In genomic region chr5:81427566-81427965, GRCh38 we compare ENCODE assay signal across 21 cellular contexts. TPM values are rescaled to one million over a fixed set of nuclear protein-coding genes. Genes with fewer than 3 reads are reported as not detected.
A peak's percentile ranks its signal among the peaks of the same experiment; 100 is the strongest.
DNase-seq lines count a peak whose midpoint lies in the region; ATAC-seq, FAIRE-seq and TF ChIP-seq lines count a peak whose summit lies in the region.
"Had no signal": no experiment of that assay in that cellular context is flagged by ENCODE, and none has a peak within 500 bp of the region (broad histone marks: within the 10 kb centered on the region; RNA-seq: fewer than 3 reads in every experiment).

No MANE protein-coding gene starts in this region.

- no peak for FAIRE-seq in K562 (lab: Jason Lieb, UNC)
- FAIRE-seq: GM12878, H1 had no signal

- no peak for DNase-seq in CD4-positive, alpha-beta T cell
- DNase-seq in GM23248, result peak; percentile 31
- DNase-seq in K562 (ENCODE audit: extremely low read depth in 1 of 4, low spot score in 3 of 4), result no peak
- DNase-seq in activated T-cell treated with anti-CD3 and anti-CD28 coated beads, Interleukin-2, amount 50 U/mL, for 1 hour, result no peak
- DNase-seq: DMS53, NCI-H1694, NCI-H2081, NCI-H2171 treated with DMSO at 0.1 percent for 48 hours, NCI-H446, NCI-H526, OCI-M1, Right ventricle myocardium superior had no signal

- no peaks in the 10 kb centered on the region for H3K27me3 ChIP-seq in CD4-positive, alpha-beta T cell (ENCODE audit: control insufficient read depth, insufficient read depth, low read length)
- H3K27me3 ChIP-seq in GM23248 (replicated peaks; ENCODE audit: insufficient read depth), result no peaks in the 10 kb centered on the region
- no peaks in the 10 kb centered on the region for H3K27me3 ChIP-seq in K562 (ENCODE audit: control insufficient read depth in 2 of 2, insufficient read depth in 2 of 2, low read length in 2 of 2)
- H3K27me3 ChIP-seq: BLaER1 treated with 17β-estradiol and CSF1 and Interleukin-3, amounts not matched to agents 10 nM and 100 nM had no signal

- no peaks in the 10 kb centered on the region for H3K9me1 ChIP-seq in K562 (ENCODE audit: control insufficient read depth, insufficient read depth, low read length)

- H3K27me3 Mint-ChIP-seq in CD4-positive, alpha-beta T cell, result no peaks in the 10 kb centered on the region
- no peaks in the 10 kb centered on the region for H3K27me3 Mint-ChIP-seq in nephron (ENCODE audit: low read depth)
- H3K27me3 Mint-ChIP-seq in activated T-helper 17 cell treated with anti-CD3 and anti-CD28 coated beads, Interleukin-2, amount 50 U/mL, for 72 hours, result no peaks in the 10 kb centered on the region

- peaks cover 11% of the 10 kb centered on the region for H3K4me1 Mint-ChIP-seq in CD4-positive, alpha-beta T cell (ENCODE audit: low read depth)
- H3K4me1 Mint-ChIP-seq in nephron, result peaks cover 19% of the 10 kb centered on the region
- no peaks in the 10 kb centered on the region for H3K4me1 Mint-ChIP-seq in activated T-helper 17 cell treated with anti-CD3 and anti-CD28 coated beads, Interleukin-2, amount 50 U/mL, for 72 hours

- BruUV-seq in K562 (replicated peaks; lab: Mats Ljungman, UMichigan), result no TSS peak

- no peaks in the 10 kb centered on the region for H4K20me1 ChIP-seq in GM23248 (ENCODE audit: insufficient read depth)
- H4K20me1 ChIP-seq in K562 (replicated peaks; ENCODE audit: control insufficient read depth, insufficient read depth, low read length), result no peaks in the 10 kb centered on the region

- no peak for TF ChIP-seq CTCF in CD4-positive, alpha-beta T cell (IDR thresholded peaks at IDR 0.05)
- TF ChIP-seq CTCF in K562 (IDR thresholded peaks at IDR 0.05 in 2 of 3, conservative IDR thresholded peaks at IDR 0.05 in 1 of 3; ENCODE audit: insufficient read depth in 2 of 3, low read depth in 1 of 3, low read length in 3 of 3), result no peak
- no peak for TF ChIP-seq CTCF in nephron (IDR thresholded peaks at IDR 0.05; ENCODE audit: unreplicated experiment in 3 of 3)

- in situ Hi-C loops in GM23248 (cut with MboI) (no loop called here), K562 (cut with MboI) (loop anchor here (10.0 kb wide), 1 partner anchor 417 kb away; no protein-coding TSS in a partner anchor)

- POLR2A ChIA-PET in CD4-positive, alpha-beta T cell (lab: Charles Lee), result interaction anchor here (0.6 to 3.1 kb wide), 2 partner anchors 617 to 738 kb away, joined by 3 to 9 read pairs; no protein-coding TSS in a partner anchor
- POLR2A ChIA-PET in K562 (lab: Yijun Ruan, JAX), result no interaction called here

- H3K36me3 ChIP-seq in GM23248 (ENCODE audit: low read depth), result peaks cover 2% of the 10 kb centered on the region; the same call in 1 of the 2 replicates
- H3K36me3 ChIP-seq in K562 (ENCODE audit: control insufficient read depth, insufficient read depth, low read length), result no peaks in the 10 kb centered on the region

- CTCF ChIA-PET in CD4-positive, alpha-beta T cell (lab: Charles Lee), result interaction anchor here (1.3 to 2.0 kb wide), 2 partner anchors 144 to 410 kb away, joined by 3 to 4 read pairs; no protein-coding TSS in a partner anchor
- CTCF ChIA-PET in K562 (lab: Yijun Ruan, JAX; ENCODE audit: low intra/inter-chr PET ratio), result interaction anchor here (1.3 kb wide), 1 partner anchor 739 kb away, joined by 4 read pairs; no protein-coding TSS in a partner anchor

- WGBS in GM23248 (ENCODE audit: low coverage in 1 of 2, low lambda C conversion rate in 2 of 2, missing lambda C conversion rate in 2 of 2), 2 experiments, result 62 to 85% methylated on average over 1 of the region's 1 CpG
- 89% methylated on average over 1 of the region's 1 CpG for WGBS in K562 (ENCODE audit: insufficient coverage, low coverage, missing lambda C conversion rate)

- no peak overlapping the region for H3K4me2 ChIP-seq in GM23248 (ENCODE audit: unreplicated experiment)
- H3K4me2 ChIP-seq in K562 (ENCODE audit: insufficient read depth, low read length), result no peak overlapping the region

- no peak overlapping the region for H3K27ac ChIP-seq in CD4-positive, alpha-beta T cell (ENCODE audit: low read depth, low read length)
- H3K27ac ChIP-seq in GM23248, result no peak overlapping the region
- no peak overlapping the region for H3K27ac ChIP-seq in K562 (ENCODE audit: extremely low read depth, low read depth, low read length)
- H3K27ac ChIP-seq: BLaER1 treated with 17β-estradiol and CSF1 and Interleukin-3, amounts not matched to agents 10 nM and 100 nM had no signal

- no peak for ATAC-seq in CD4-positive, alpha-beta T cell (ENCODE audit: poor library complexity)
- ATAC-seq in K562 (no peak), GM19467 (IDR thresholded peaks at IDR 0.05; ENCODE audit: unreplicated experiment) (no peak), GM19455 (IDR thresholded peaks at IDR 0.05; ENCODE audit: unreplicated experiment) (no peak)
- ATAC-seq in activated T-helper 17 cell treated with anti-CD3 and anti-CD28 coated beads, Interleukin-2, amount 50 U/mL, for 72 hours (replicated peaks), result no peak
- ATAC-seq: GM12878 had no signal

- H3K4me1 ChIP-seq in GM23248 (ENCODE audit: insufficient read depth) (peaks cover 28% of the 10 kb centered on the region), K562 (replicated peaks in 1 of 2; ENCODE audit: control insufficient read depth in 2 of 2, insufficient read depth in 2 of 2, low read length in 2 of 2) (no peaks in the 10 kb centered on the region; a peak in 1 of 5 replicates)

- no peaks in the 10 kb centered on the region for H3K9me3 ChIP-seq in CD4-positive, alpha-beta T cell (ENCODE audit: control insufficient read depth, low read length)
- H3K9me3 ChIP-seq in GM23248 (ENCODE audit: low read depth) (no peaks in the 10 kb centered on the region), K562 (replicated peaks; ENCODE audit: control insufficient read depth, insufficient read depth, low read depth, low read length) (no peaks in the 10 kb centered on the region)
- H3K9me3 ChIP-seq: BLaER1 treated with 17β-estradiol and CSF1 and Interleukin-3, amounts not matched to agents 10 nM and 100 nM had no signal

- no peaks in the 10 kb centered on the region for H3K9me3 Mint-ChIP-seq in CD4-positive, alpha-beta T cell
- no peaks in the 10 kb centered on the region for H3K9me3 Mint-ChIP-seq in nephron
- no peaks in the 10 kb centered on the region for H3K9me3 Mint-ChIP-seq in activated T-helper 17 cell treated with anti-CD3 and anti-CD28 coated beads, Interleukin-2, amount 50 U/mL, for 72 hours

- TF ChIP-seq EP300 in K562 (IDR thresholded peaks at IDR 0.05; ENCODE audit: low read length), result no peak

- intact Hi-C loops in CD4-positive, alpha-beta T cell (cut with DNase I, micrococcal nuclease), result loop anchor here in 1 of 2 experiments (5.0 kb wide), 3 partner anchors 325 to 430 kb away; partner anchors contain the start of gene SSBP2
- intact Hi-C loops in K562 (cut with micrococcal nuclease), result loop anchor here (5.0 to 10.0 kb wide), 4 partner anchors 77 to 800 kb away; partner anchors contain the start of gene SSBP2

- H3K79me2 ChIP-seq in GM23248 (ENCODE audit: insufficient read depth) (no peaks in the 10 kb centered on the region), K562 (ENCODE audit: control insufficient read depth, insufficient read depth, low read length) (no peaks in the 10 kb centered on the region)

- H3K36me3 Mint-ChIP-seq in CD4-positive, alpha-beta T cell (ENCODE audit: low read depth), result peaks cover 22% of the 10 kb centered on the region
- peaks cover 33% of the 10 kb centered on the region for H3K36me3 Mint-ChIP-seq in nephron (ENCODE audit: low read depth)
- H3K36me3 Mint-ChIP-seq in activated T-helper 17 cell treated with anti-CD3 and anti-CD28 coated beads, Interleukin-2, amount 50 U/mL, for 72 hours (ENCODE audit: low read depth), result no peaks in the 10 kb centered on the region

- no peak overlapping the region for H3K4me3 ChIP-seq in GM23248
- no peak overlapping the region for H3K4me3 ChIP-seq in K562
- H3K4me3 ChIP-seq: BLaER1 treated with 17β-estradiol and CSF1 and Interleukin-3, amounts not matched to agents 10 nM and 100 nM; GM12878 had no signal

- H3K9ac ChIP-seq in GM23248 (no peak overlapping the region), K562 (ENCODE audit: insufficient read depth in 1 of 2, low read depth in 2 of 2, low read length in 2 of 2) (no peak overlapping the region)
- H3K9ac ChIP-seq: BLaER1 treated with 17β-estradiol and CSF1 and Interleukin-3, amounts not matched to agents 10 nM and 100 nM had no signal

- peak overlapping the region; percentile 12 for H3K27ac Mint-ChIP-seq in CD4-positive, alpha-beta T cell
- H3K27ac Mint-ChIP-seq in nephron, result peak overlapping the region; percentile 35 to 63 (median 35)
- no peak overlapping the region for H3K27ac Mint-ChIP-seq in activated T-helper 17 cell treated with anti-CD3 and anti-CD28 coated beads, Interleukin-2, amount 50 U/mL, for 72 hours

- no peak for TF ChIP-seq POLR2A in K562 (conservative IDR thresholded peaks at IDR 0.05)

- TF ChIP-seq RAD21 in K562 (CRISPR knock-in tag; conservative IDR thresholded peaks at IDR 0.05 in 1 of 2, IDR thresholded peaks at IDR 0.05 in 1 of 2), result no peak

- no peaks in the 10 kb centered on the region for H3K9me2 ChIP-seq in GM23248 (ENCODE audit: insufficient read depth)

- H3F3A ChIP-seq in GM23248 (ENCODE audit: insufficient read depth), result no peaks in the 10 kb centered on the region; the same call in 1 of the 2 replicates

- H2AFZ ChIP-seq in GM23248 (no peak overlapping the region), K562 (ENCODE audit: low read depth, low read length) (no peak overlapping the region)

- H3K4me3 Mint-ChIP-seq in CD4-positive, alpha-beta T cell, result no peak overlapping the region
- H3K4me3 Mint-ChIP-seq in nephron, result no peak overlapping the region
- H3K4me3 Mint-ChIP-seq in activated T-helper 17 cell treated with anti-CD3 and anti-CD28 coated beads, Interleukin-2, amount 50 U/mL, for 72 hours, result no peak overlapping the region

RNA-seq across cellular contexts. Expression of gene ACOT12, which starts 33.6 kb away (rescaled TPM):
- total RNA-seq in CD4-positive, alpha-beta T cell, result under 1 TPM; 0.39 to 0.44 TPM
- total RNA-seq in GM23248 (2014; rRNA removed; shearing (Covaris generic)), result not detected in 2 replicates
- polyA plus RNA-seq in GM23248 (2016; fragmentation: Nextera tagmentation; extraction: Ambion mirVana) (not detected in 2 replicates), K562 (2011; rRNA removed) (not detected in 2 replicates), K562 (2014; fragmentation: Illumina TruSeq; extraction: Trizol) (not detected in 2 replicates), K562 (2014; fragmentation: Nextera tagmentation; extraction: Ambion mirVana) (not detected), K562 (2014; rRNA removed) (0.03 TPM in 1 of 2 replicates, not detected in the other)
- total RNA-seq in K562 (2011; cell fraction: chromatin; rRNA removed; ENCODE audit: low replicate concordance), result not detected in 2 replicates
- not detected in 2 replicates for total RNA-seq in K562 (2011; cell fraction: nucleolus; rRNA removed)
- total RNA-seq in K562 (2011; cell fraction: nucleoplasm; rRNA removed), result not detected in 2 replicates
- total RNA-seq in K562 (2014; rRNA removed) (not detected in 2 replicates), K562 (2014; rRNA removed; fragmentation: Illumina TruSeq; extraction: Trizol) (not detected in 2 replicates), K562 (2015; rRNA removed; fragmentation: Illumina TruSeq; extraction: Trizol) (not detected in 2 replicates), K562 (2021) (not detected in 2 replicates)
- polyA plus RNA-seq in K562 (2011; cell fraction: cytosol; rRNA removed), result not detected in 2 replicates
- not detected in 2 replicates for polyA plus RNA-seq in K562 (2011; cell fraction: nucleus; rRNA removed)
- polyA plus RNA-seq in K562 (2012), result not detected in 2 replicates
- not detected in 2 replicates for polyA minus RNA-seq in K562 (2011; rRNA and poly(A)+ RNA removed)
- not detected in 2 replicates for polyA minus RNA-seq in K562 (2011; cell fraction: cytosol; rRNA and poly(A)+ RNA removed)
- polyA minus RNA-seq in K562 (2011; cell fraction: nucleus; rRNA and poly(A)+ RNA removed), result not detected in 2 replicates
- total RNA-seq in activated T-helper 17 cell treated with anti-CD3 and anti-CD28 coated beads, Interleukin-2, amount 50 U/mL, for 72 hours, result not detected
- total RNA-seq: GM12878, H1, HT1080, M059J, Right ventricle myocardium superior had no signal
